1 cellular context compared by ENCODE assay signal in the genomic region with DNA sequence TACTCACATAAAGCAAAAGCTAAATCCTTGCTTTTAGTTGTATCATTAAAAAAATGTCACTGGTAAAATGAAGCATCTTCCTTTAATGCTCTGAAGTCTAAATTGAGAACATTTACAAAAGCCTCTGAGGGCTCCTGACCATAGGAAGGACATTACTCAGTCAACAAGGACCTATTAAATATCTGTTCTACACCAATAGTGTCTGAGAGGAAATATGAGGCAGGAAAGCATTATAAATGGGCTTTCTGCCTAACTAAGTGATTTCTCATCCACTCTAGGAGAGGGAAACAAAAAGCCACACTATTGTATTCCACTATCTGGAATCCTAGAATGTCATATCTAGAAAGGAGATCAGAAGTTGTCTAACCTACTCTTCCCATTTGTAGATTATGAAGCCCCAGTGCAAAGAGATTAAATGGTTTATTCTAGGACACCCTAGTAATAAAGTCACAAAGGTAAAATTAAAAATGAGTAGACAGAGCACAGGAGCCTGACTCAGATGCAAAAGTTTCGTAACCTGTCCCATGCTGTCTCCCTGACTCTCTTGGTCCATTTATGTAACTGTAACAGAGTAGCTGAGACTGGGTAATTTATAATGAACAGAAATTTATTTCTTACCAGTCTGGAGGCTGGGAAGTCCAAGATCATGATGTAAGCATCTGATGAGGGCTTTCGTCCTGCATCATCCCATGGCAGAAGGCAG.
TF ChIP-seq lines count a peak whose summit lies in the region.

No MANE protein-coding gene starts in this region.

TF ChIP-seq in endothelial cell of umbilical vein, 7 proteins besides CTCF, POLR2A, EP300 and RAD21:
- TF ChIP-seq FOS (IDR thresholded peaks at IDR 0.05; ENCODE audit: borderline replicate concordance, insufficient read depth, low read length) (no peak), GATA2 (IDR thresholded peaks at IDR 0.05; ENCODE audit: insufficient read depth, insufficient read length, low read depth, low read length) (no peak), EZH2 (IDR thresholded peaks at IDR 0.05; ENCODE audit: borderline replicate concordance, low read depth, low read length, severe bottlenecking) (no peak), JUN (IDR thresholded peaks at IDR 0.05; ENCODE audit: borderline replicate concordance, insufficient read depth, insufficient read length, low read depth) (no peak), MYC (IDR thresholded peaks at IDR 0.05; ENCODE audit: low read depth, low read length) (no peak), POLR2AphosphoS5 (IDR thresholded peaks at IDR 0.05; ENCODE audit: insufficient read depth, low read depth, low read length) (no peak)
- TF ChIP-seq, protein P1, sequence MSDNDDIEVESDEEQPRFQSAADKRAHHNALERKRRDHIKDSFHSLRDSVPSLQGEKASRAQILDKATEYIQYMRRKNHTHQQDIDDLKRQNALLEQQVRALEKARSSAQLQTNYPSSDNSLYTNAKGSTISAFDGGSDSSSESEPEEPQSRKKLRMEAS (IDR thresholded peaks at IDR 0.05; ENCODE audit: insufficient read depth, insufficient read length), result no peak
